Comparison of ENCODE assay signal across 17 cellular contexts in the genomic region with DNA sequence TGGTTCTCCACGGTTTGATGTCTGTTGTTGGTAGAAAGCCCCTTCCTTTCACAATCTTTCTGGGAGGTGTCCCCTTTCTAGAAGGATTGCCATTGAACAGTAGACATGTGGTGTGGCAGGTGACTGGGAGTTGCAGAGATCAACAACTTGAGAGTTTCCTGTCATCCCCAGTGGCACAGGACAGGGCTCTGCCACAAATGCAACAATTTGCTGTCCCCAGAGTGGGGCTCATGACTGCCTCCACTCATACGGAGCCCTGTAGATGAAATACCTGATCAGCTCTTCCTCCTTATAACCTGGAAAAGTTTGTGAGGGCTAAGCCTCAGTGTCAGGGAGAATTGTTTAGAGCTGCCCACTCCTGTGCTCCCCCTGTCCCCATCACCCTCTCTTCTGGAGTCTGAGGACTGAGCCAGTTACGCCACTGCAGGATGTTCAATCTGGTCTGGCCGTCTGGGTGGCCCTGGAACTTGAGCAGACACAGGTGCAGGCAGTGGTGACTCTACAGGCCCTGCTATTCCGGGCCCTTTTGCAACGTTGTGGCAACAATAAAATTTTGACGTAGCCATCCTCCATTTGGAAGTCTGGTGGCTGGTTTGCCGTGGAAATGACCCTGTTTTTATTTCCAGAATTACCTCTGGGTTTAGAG. TPM values are rescaled to one million over a fixed set of nuclear protein-coding genes. Genes with fewer than 3 reads are reported as not detected.
DNase-seq lines count a peak whose midpoint lies in the region; ATAC-seq and TF ChIP-seq lines count a peak whose summit lies in the region.
"Had no signal": no experiment of that assay in that cellular context is flagged by ENCODE, and none has a peak within 500 bp of the region (broad histone marks: within the 10 kb centered on the region; RNA-seq: fewer than 3 reads in every experiment).

No MANE protein-coding gene starts in this region.

- no peak overlapping the region for H3K4me2 ChIP-seq in osteoblast (ENCODE audit: insufficient read depth, low read length)

- H3K36me3 Mint-ChIP-seq in activated naive CD8-positive, alpha-beta T cell = peaks cover 11% of the 10 kb centered on the region
- peaks cover 60% of the 10 kb centered on the region for H3K36me3 Mint-ChIP-seq in activated naive CD8-positive, alpha-beta T cell treated with anti-CD3 and anti-CD28 coated beads, Interleukin-2, amount 50 U/mL, for 24 hours (ENCODE audit: low read depth)
- H3K36me3 Mint-ChIP-seq in T-helper 17 cell (ENCODE audit: low read depth) (peaks cover 7% of the 10 kb centered on the region), memory B cell (peaks cover 28% of the 10 kb centered on the region)

- no peak overlapping the region for H2AFZ ChIP-seq in osteoblast (ENCODE audit: low read length)

- H3K9me3 ChIP-seq in T-helper 17 cell (ENCODE audit: control insufficient read depth, low read length, poor library complexity, severe bottlenecking) (no peaks in the 10 kb centered on the region), osteoblast (ENCODE audit: low read depth, low read length) (no peaks in the 10 kb centered on the region)

- peaks cover 45% of the 10 kb centered on the region for H4K20me1 ChIP-seq in osteoblast (ENCODE audit: insufficient read depth, low read length)

- H3K9me3 Mint-ChIP-seq in activated naive CD8-positive, alpha-beta T cell (ENCODE audit: low read depth) = no peaks in the 10 kb centered on the region
- no peaks in the 10 kb centered on the region for H3K9me3 Mint-ChIP-seq in activated naive CD8-positive, alpha-beta T cell treated with anti-CD3 and anti-CD28 coated beads, Interleukin-2, amount 50 U/mL, for 24 hours
- no peaks in the 10 kb centered on the region for H3K9me3 Mint-ChIP-seq in memory B cell
- H3K9me3 Mint-ChIP-seq: neural crest cell had no signal

- no peaks in the 10 kb centered on the region for H3K27me3 ChIP-seq in osteoblast (ENCODE audit: insufficient read depth, low read length)

- peaks cover 73% of the 10 kb centered on the region for H3K4me1 Mint-ChIP-seq in activated naive CD8-positive, alpha-beta T cell (ENCODE audit: low read depth)
- peaks cover 66% of the 10 kb centered on the region for H3K4me1 Mint-ChIP-seq in activated naive CD8-positive, alpha-beta T cell treated with anti-CD3 and anti-CD28 coated beads, Interleukin-2, amount 50 U/mL, for 24 hours
- H3K4me1 Mint-ChIP-seq in T-helper 17 cell = peaks cover 46% of the 10 kb centered on the region
- peaks cover 48% of the 10 kb centered on the region for H3K4me1 Mint-ChIP-seq in memory B cell

- no peak overlapping the region for H3K4me3 ChIP-seq in osteoblast (ENCODE audit: insufficient read depth, low read length)

- ATAC-seq in activated naive CD8-positive, alpha-beta T cell treated with anti-CD3 and anti-CD28 coated beads, Interleukin-2, amount 50 U/mL, for 24 hours = no peak
- ATAC-seq in T-helper 17 cell (no peak), memory B cell (ENCODE audit: low read depth) (no peak)

- peaks cover 2% of the 10 kb centered on the region for H3K4me1 ChIP-seq in osteoblast (ENCODE audit: insufficient read depth, low read length)

- no peak for DNase-seq in activated naive CD8-positive, alpha-beta T cell treated with anti-CD3 and anti-CD28 coated beads, Interleukin-2, amount 50 U/mL, for 24 hours
- DNase-seq in T-helper 17 cell (no peak), memory B cell (ENCODE audit: low spot score in 2 of 2) (no peak), ureter (ENCODE audit: low spot score) (peak; percentile 23), osteoblast (ENCODE audit: insufficient read length, low spot score, missing footprints) (no peak), COLO829 (ENCODE audit: low spot score) (no peak), NCI-H1417 (lab: John Stamatoyannopoulos, UW) (no peak)
- DNase-seq: activated CD4-positive, CD25-positive, alpha-beta regulatory T cell; Calu3; central memory CD4-positive, alpha-beta T cell; effector memory CD4-positive, alpha-beta T cell; NCI-H1930; NCI-H524; Right ventricle myocardium superior had no signal

- no peak overlapping the region for H3K27ac ChIP-seq in osteoblast (ENCODE audit: low read depth, low read length)

- no peaks in the 10 kb centered on the region for H3K27me3 Mint-ChIP-seq in activated naive CD8-positive, alpha-beta T cell
- no peaks in the 10 kb centered on the region for H3K27me3 Mint-ChIP-seq in activated naive CD8-positive, alpha-beta T cell treated with anti-CD3 and anti-CD28 coated beads, Interleukin-2, amount 50 U/mL, for 24 hours
- H3K27me3 Mint-ChIP-seq in T-helper 17 cell = no peaks in the 10 kb centered on the region
- H3K27me3 Mint-ChIP-seq in memory B cell = no peaks in the 10 kb centered on the region

- H3K79me2 ChIP-seq in osteoblast (ENCODE audit: insufficient read depth, low read length) = peaks cover 81% of the 10 kb centered on the region

- peaks cover 50% of the 10 kb centered on the region for H3K36me3 ChIP-seq in osteoblast (ENCODE audit: insufficient read depth, low read length)

- no peak for TF ChIP-seq CTCF in osteoblast (IDR thresholded peaks at IDR 0.05; ENCODE audit: extremely low read depth, low read depth, low read length)

- peak overlapping the region; percentile 79 for H3K27ac Mint-ChIP-seq in activated naive CD8-positive, alpha-beta T cell
- no peak overlapping the region for H3K27ac Mint-ChIP-seq in activated naive CD8-positive, alpha-beta T cell treated with anti-CD3 and anti-CD28 coated beads, Interleukin-2, amount 50 U/mL, for 24 hours
- H3K27ac Mint-ChIP-seq in T-helper 17 cell (peak overlapping the region; percentile 72), memory B cell (no peak overlapping the region)

- H3K4me3 Mint-ChIP-seq in activated naive CD8-positive, alpha-beta T cell = peak overlapping the region; percentile 40
- no peak overlapping the region for H3K4me3 Mint-ChIP-seq in activated naive CD8-positive, alpha-beta T cell treated with anti-CD3 and anti-CD28 coated beads, Interleukin-2, amount 50 U/mL, for 24 hours
- H3K4me3 Mint-ChIP-seq in T-helper 17 cell (no peak overlapping the region), memory B cell (peak overlapping the region; percentile 3)
- H3K4me3 Mint-ChIP-seq: neural crest cell had no signal

RNA-seq across cellular contexts. Expression of gene DBNL, which starts 6.5 kb away (rescaled TPM):
- total RNA-seq in T-helper 17 cell (100 to 1,000 TPM in 1 of 2 donors, 10 to 100 TPM in 1; 91.1 to 104 TPM), ureter (107 TPM), osteoblast (97.5 and 105 TPM in 2 replicates)

RNA-seq across cellular contexts. Expression of gene PGAM2, which starts 14.3 kb away (rescaled TPM):
- total RNA-seq in T-helper 17 cell (under 1 TPM in 1 of 2 donors, not detected in 1; 0.92 TPM), ureter (0.62 TPM), osteoblast (0.29 and 0.36 TPM in 2 replicates)

RNA-seq across cellular contexts. Expression of gene POLM, which starts 31.3 kb away (rescaled TPM):
- total RNA-seq in T-helper 17 cell = 10 to 100 TPM; 27.2 to 29.7 TPM
- total RNA-seq in ureter = 46.5 TPM
- total RNA-seq in osteoblast = 35.9 and 40.9 TPM in 2 replicates

RNA-seq across cellular contexts. Expression of gene AEBP1, which starts 53.1 kb away (rescaled TPM):
- 1 to 10 TPM; 1.1 to 4.2 TPM for total RNA-seq in T-helper 17 cell
- total RNA-seq in ureter = 131 TPM
- 219 and 267 TPM in 2 replicates for total RNA-seq in osteoblast
- total RNA-seq: Calu3 had no signal

RNA-seq across cellular contexts. Expression of gene SPDYE1, which starts 53.3 kb away (rescaled TPM):
- total RNA-seq in T-helper 17 cell (under 1 TPM in 1 of 2 donors, not detected in 1; 0.18 TPM), ureter (not detected), osteoblast (not detected in 2 replicates)
- total RNA-seq: Calu3; neural crest cell; Right ventricle myocardium superior; T-helper 1 cell treated with Interleukin-12 subunit alpha and Interleukin-12 subunit beta and Interleukin-4 antibody, amounts not matched to agents 30 ng/mL and 1 ng/mL, for 36 hours had no signal

Comparison
In these comparisons a context has a peak if more than half of its experiments do, and no peak if none do; other contexts are left out.
1. H3K27ac Mint-ChIP-seq: peak in activated naive CD8-positive, alpha-beta T cell (single experiment) and T-helper 17 cell (single experiment); none in activated naive CD8-positive, alpha-beta T cell treated with anti-CD3 and anti-CD28 coated beads, Interleukin-2, amount 50 U/mL, for 24 hours (single experiment) and memory B cell (single experiment).
2. H3K4me3 Mint-ChIP-seq: peak in activated naive CD8-positive, alpha-beta T cell (single experiment) and memory B cell (single experiment); none in activated naive CD8-positive, alpha-beta T cell treated with anti-CD3 and anti-CD28 coated beads, Interleukin-2, amount 50 U/mL, for 24 hours (single experiment) and T-helper 17 cell (single experiment).